In genomic region chr2:19989342-19989680, GRCh38 we compare ENCODE assay signal across 9 cellular contexts. TPM values are rescaled to one million over a fixed set of nuclear protein-coding genes. Genes with fewer than 3 reads are reported as not detected.
DNase-seq lines count a peak whose midpoint lies in the region; ATAC-seq, FAIRE-seq and TF ChIP-seq lines count a peak whose summit lies in the region.
"Had no signal": no experiment of that assay in that cellular context is flagged by ENCODE, and none has a peak within 500 bp of the region (broad histone marks: within the 10 kb centered on the region; RNA-seq: fewer than 3 reads in every experiment).

No MANE protein-coding gene starts in this region.

- H3K27me3 Mint-ChIP-seq in T-helper 2 cell treated with Interferon-gamma antibody and Interleukin-4, amounts not matched to agents 5 μg/mL and 100 μg/mL, for 36 hours (ENCODE audit: low read depth) = peaks cover 26% of the 10 kb centered on the region

- peak overlapping the region; percentile 78 for H3K27ac Mint-ChIP-seq in T-helper 2 cell treated with Interferon-gamma antibody and Interleukin-4, amounts not matched to agents 5 μg/mL and 100 μg/mL, for 36 hours
- peak overlapping the region; percentile 88 to 92 for H3K27ac Mint-ChIP-seq in activated naive CD4-positive, alpha-beta T cell treated with anti-CD3 and anti-CD28 coated beads, Interleukin-2, amount 50 U/mL, for 72 hours

- H3K4me1 Mint-ChIP-seq in T-helper 2 cell treated with Interferon-gamma antibody and Interleukin-4, amounts not matched to agents 5 μg/mL and 100 μg/mL, for 36 hours (ENCODE audit: low read depth) = peaks cover 25% of the 10 kb centered on the region

- no peaks in the 10 kb centered on the region for H3K36me3 ChIP-seq in keratinocyte (ENCODE audit: control insufficient read depth in 2 of 2, extremely low read depth in 1 of 2, insufficient read depth in 2 of 2, low read length in 2 of 2)
- H3K36me3 ChIP-seq: BLaER1 had no signal

- peak overlapping the region; percentile 30 for H3K27ac ChIP-seq in keratinocyte (ENCODE audit: control insufficient read depth, insufficient read depth, low read length)
- H3K27ac ChIP-seq: BLaER1 had no signal

- peak overlapping the region; percentile 98 for H2AFZ ChIP-seq in keratinocyte (ENCODE audit: control insufficient read depth, low read length)

- TF ChIP-seq CTCF in keratinocyte (optimal IDR thresholded peaks at IDR 0.05 in 1 of 3, IDR thresholded peaks at IDR 0.05 in 1 of 3, conservative IDR thresholded peaks at IDR 0.05 in 1 of 3; ENCODE audit: extremely low read depth in 1 of 3, insufficient read depth in 2 of 3, low read length in 3 of 3) (no peak), D721Med (IDR thresholded peaks at IDR 0.05; ENCODE audit: insufficient read depth, missing control alignments) (no peak)

- H3K4me2 ChIP-seq in keratinocyte (ENCODE audit: control insufficient read depth, extremely low read depth, insufficient read depth, low read depth, low read length) = peak overlapping the region; percentile 89

- no peak for DNase-seq in T-helper 2 cell treated with Interferon-gamma antibody and Interleukin-4, amounts not matched to agents 5 μg/mL and 100 μg/mL, for 36 hours (ENCODE audit: low spot score)
- no peak for DNase-seq in T-helper 2 cell
- no peak for DNase-seq in activated naive CD4-positive, alpha-beta T cell treated with anti-CD3 and anti-CD28 coated beads, Interleukin-2, amount 50 U/mL, for 72 hours (ENCODE audit: low spot score in 2 of 2)
- DNase-seq in keratinocyte (ENCODE audit: low read depth, low spot score) = no peak
- DNase-seq in superior temporal gyrus (ENCODE audit: extremely low spot score) = peak; percentile 56
- no peak for DNase-seq in D721Med (ENCODE audit: insufficient read length, low spot score)
- DNase-seq in SIG-M5 treated with dmso at 0.1 percent for 504 hours (lab: John Stamatoyannopoulos, UW; ENCODE audit: unreplicated experiment) = no peak
- DNase-seq in RPMI8226 = no peak

- peak overlapping the region; percentile 67 for H3K9ac ChIP-seq in keratinocyte (ENCODE audit: control insufficient read depth, extremely low read depth, insufficient read depth, low read length)
- H3K9ac ChIP-seq: BLaER1 had no signal

- no peaks in the 10 kb centered on the region for H3K27me3 ChIP-seq in keratinocyte (ENCODE audit: control insufficient read depth, extremely low read depth, insufficient read depth, low read length)

- FAIRE-seq in keratinocyte (lab: Jason Lieb, UNC) (no peak), D721Med (lab: Jason Lieb, UNC) (no peak)

- H3K36me3 Mint-ChIP-seq in T-helper 2 cell treated with Interferon-gamma antibody and Interleukin-4, amounts not matched to agents 5 μg/mL and 100 μg/mL, for 36 hours (ENCODE audit: low read depth) = peaks cover 4% of the 10 kb centered on the region
- H3K36me3 Mint-ChIP-seq in activated naive CD4-positive, alpha-beta T cell treated with anti-CD3 and anti-CD28 coated beads, Interleukin-2, amount 50 U/mL, for 72 hours = peaks cover 11 to 17% of the 10 kb centered on the region in 2 donors

- peaks cover 4% of the 10 kb centered on the region for H3K9me3 Mint-ChIP-seq in T-helper 2 cell treated with Interferon-gamma antibody and Interleukin-4, amounts not matched to agents 5 μg/mL and 100 μg/mL, for 36 hours
- no peaks in the 10 kb centered on the region for H3K9me3 Mint-ChIP-seq in activated naive CD4-positive, alpha-beta T cell treated with anti-CD3 and anti-CD28 coated beads, Interleukin-2, amount 50 U/mL, for 72 hours

- H4K20me1 ChIP-seq in keratinocyte (ENCODE audit: control insufficient read depth, extremely low read depth, insufficient read depth, low read length) = no peaks in the 10 kb centered on the region
- H4K20me1 ChIP-seq: BLaER1 had no signal

- peak overlapping the region; percentile 57 to 90 (median 88) for H3K4me3 ChIP-seq in keratinocyte (ENCODE audit: control insufficient read depth in 2 of 3, extremely low read depth in 1 of 3, insufficient read depth in 2 of 3, low read depth in 1 of 3, low read length in 3 of 3)

- no peaks in the 10 kb centered on the region for H3K9me3 ChIP-seq in keratinocyte (ENCODE audit: control insufficient read depth, low read depth, low read length)

- H3K9me1 ChIP-seq in keratinocyte (ENCODE audit: control insufficient read depth, extremely low read depth, insufficient read depth, low read length) = no peaks in the 10 kb centered on the region

- H3K4me3 Mint-ChIP-seq in T-helper 2 cell treated with Interferon-gamma antibody and Interleukin-4, amounts not matched to agents 5 μg/mL and 100 μg/mL, for 36 hours = peak overlapping the region; percentile 89

- no peak for ATAC-seq in activated naive CD4-positive, alpha-beta T cell treated with anti-CD3 and anti-CD28 coated beads, Interleukin-2, amount 50 U/mL, for 72 hours

- dilution Hi-C loops in keratinocyte (cut with MboI; ENCODE audit: extremely low pct_ligation_motif_present, low sequenced_read_pairs) = no loop called here

- H3K79me2 ChIP-seq in keratinocyte (ENCODE audit: control insufficient read depth, insufficient read depth, low read length) = peaks cover 8% of the 10 kb centered on the region

- H3K4me1 ChIP-seq in keratinocyte (ENCODE audit: control insufficient read depth, extremely low read depth, insufficient read depth, low read length) = peaks cover 15% of the 10 kb centered on the region
- H3K4me1 ChIP-seq: BLaER1 had no signal

RNA-seq across cellular contexts. Expression of gene WDR35, which starts 0.6 kb away (rescaled TPM):
- total RNA-seq in activated naive CD4-positive, alpha-beta T cell treated with anti-CD3 and anti-CD28 coated beads, Interleukin-2, amount 50 U/mL, for 72 hours = 1 to 10 TPM; 3.4 to 8.9 TPM
- 4.7 to 8.8 TPM (median 5.4 TPM) in 3 replicates for polyA plus RNA-seq in keratinocyte
- polyA plus RNA-seq in keratinocyte (2011; ENCODE audit: low read depth) = 4.2 TPM
- 2.5 and 4.3 TPM in 2 replicates for polyA plus RNA-seq in keratinocyte (2011; cell fraction: cytosol; rRNA removed)
- 9.5 and 12.2 TPM in 2 replicates for polyA plus RNA-seq in keratinocyte (2011; cell fraction: nucleus; rRNA removed)
- polyA plus RNA-seq in keratinocyte (2012; ENCODE audit: low replicate concordance) = 2.0 and 4.9 TPM in 2 replicates
- polyA minus RNA-seq in keratinocyte = 3.1 to 11.5 TPM (median 4.7 TPM) in 3 replicates
- 4.4 TPM for polyA minus RNA-seq in keratinocyte (2011; cell fraction: cytosol; rRNA and poly(A)+ RNA removed)
- 8.9 and 13.9 TPM in 2 replicates for polyA minus RNA-seq in keratinocyte (2011; cell fraction: nucleus; rRNA and poly(A)+ RNA removed)

RNA-seq across cellular contexts. Expression of gene MATN3, which starts 23.2 kb away (rescaled TPM):
- not detected for total RNA-seq in activated naive CD4-positive, alpha-beta T cell treated with anti-CD3 and anti-CD28 coated beads, Interleukin-2, amount 50 U/mL, for 72 hours
- 0.81 to 2.4 TPM (median 1.4 TPM) in 3 replicates for polyA plus RNA-seq in keratinocyte
- polyA plus RNA-seq in keratinocyte (2011; ENCODE audit: low read depth) = not detected
- polyA plus RNA-seq in keratinocyte (2011; cell fraction: cytosol; rRNA removed) = 0.51 and 0.56 TPM in 2 replicates
- 1.7 and 2.5 TPM in 2 replicates for polyA plus RNA-seq in keratinocyte (2011; cell fraction: nucleus; rRNA removed)
- 0.14 and 1.6 TPM in 2 replicates for polyA plus RNA-seq in keratinocyte (2012; ENCODE audit: low replicate concordance)
- 0.26 to 0.93 TPM (median 0.56 TPM) in 3 replicates for polyA minus RNA-seq in keratinocyte
- polyA minus RNA-seq in keratinocyte (2011; cell fraction: cytosol; rRNA and poly(A)+ RNA removed) = not detected
- 0.42 and 0.78 TPM in 2 replicates for polyA minus RNA-seq in keratinocyte (2011; cell fraction: nucleus; rRNA and poly(A)+ RNA removed)
